Comparison of ENCODE assay signal across 27 cellular contexts in the genomic region with DNA sequence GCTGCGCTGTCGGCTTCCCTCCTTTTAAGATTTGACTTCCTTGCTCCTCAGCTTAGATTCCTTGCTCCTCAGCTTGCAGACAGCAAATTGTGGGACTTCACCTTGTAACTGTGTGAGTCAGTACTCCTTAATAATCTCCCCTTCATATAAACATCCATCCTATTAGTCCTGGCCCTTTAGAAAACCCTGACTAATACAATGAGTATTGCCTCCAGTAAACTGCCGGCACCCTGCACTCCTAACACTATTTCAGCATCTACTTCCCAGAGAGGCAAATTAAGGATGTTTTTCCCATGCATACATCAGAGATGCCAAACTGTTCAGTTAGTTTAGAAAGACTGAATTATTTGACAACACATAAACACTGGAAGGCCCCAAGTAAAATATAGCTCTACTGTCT.
A peak's percentile ranks its signal among the peaks of the same experiment; 100 is the strongest.
DNase-seq lines count a peak whose midpoint lies in the region; ATAC-seq and TF ChIP-seq lines count a peak whose summit lies in the region.
"Had no signal": no experiment of that assay in that cellular context is flagged by ENCODE, and none has a peak within 500 bp of the region (broad histone marks: within the 10 kb centered on the region; RNA-seq: fewer than 3 reads in every experiment).

No MANE protein-coding gene starts in this region.

- H3K4me1 ChIP-seq in PC-3 (ENCODE audit: insufficient read depth, low read length) = 0 out of 2 replicates have a peak, but pooled peaks cover 5% of the 10 kb centered on the region
- H3K4me1 ChIP-seq in right atrium auricular region = no peaks in the 10 kb centered on the region
- H3K4me1 ChIP-seq: psoas muscle had no signal

- H2AFZ ChIP-seq in PC-3 (ENCODE audit: low read length) = no peak overlapping the region
- H2AFZ ChIP-seq: PC-9 had no signal

- peak; percentile 37 for ATAC-seq in PC-3
- ATAC-seq: activated CD4-positive, alpha-beta T cell treated with anti-CD3 and anti-CD28 coated beads for 36 hours; psoas muscle; stimulated activated naive B cell treated with anti-CD40 and anti-IgM and Interleukin-4, amounts not matched to agents 10 μg/mL and 1 μg/mL and 100 μg/mL, for 72 hours had no signal

- intact Hi-C loops in PC-3 (cut with micrococcal nuclease) = no loop called here

- no peak overlapping the region for H3K4me2 ChIP-seq in PC-3 (ENCODE audit: low read length)
- H3K4me2 ChIP-seq: PC-9 had no signal

- H3K4me3 ChIP-seq in PC-3 (ENCODE audit: low read length) = no peak overlapping the region
- no peak overlapping the region for H3K4me3 ChIP-seq in fibroblast of mammary gland (ENCODE audit: control insufficient read depth, low read depth, low read length)
- no peak overlapping the region for H3K4me3 ChIP-seq in right atrium auricular region
- H3K4me3 ChIP-seq: PC-9, psoas muscle, skin epidermis, thoracic aorta had no signal

- H3K79me2 ChIP-seq in PC-3 (ENCODE audit: low read length) = no peaks in the 10 kb centered on the region

- H3K9me3 ChIP-seq in PC-3 (ENCODE audit: low read length) (no peaks in the 10 kb centered on the region), right atrium auricular region (no peaks in the 10 kb centered on the region)
- H3K9me3 ChIP-seq: psoas muscle, thoracic aorta had no signal

- H3K9me2 ChIP-seq in PC-3 (replicated peaks; ENCODE audit: low read length) = no peaks in the 10 kb centered on the region

- no peaks in the 10 kb centered on the region for H3K36me3 ChIP-seq in PC-3 (ENCODE audit: low read depth, low read length)
- no peaks in the 10 kb centered on the region for H3K36me3 ChIP-seq in right atrium auricular region
- H3K36me3 ChIP-seq: thoracic aorta had no signal

- peak; percentile 52 for DNase-seq in EL
- DNase-seq in PC-3 = peak; percentile 52
- peak; percentile 63 for DNase-seq in fibroblast of mammary gland (ENCODE audit: low read depth)
- no peak for DNase-seq in cerebellum (ENCODE audit: low spot score)
- DNase-seq in GM20000 (ENCODE audit: low spot score) = no peak
- no peak for DNase-seq in stimulated activated CD4-positive, alpha-beta T cell treated with anti-CD3 and anti-CD28 coated beads, Interleukin-15, amount 100 ng/mL, for 24 hours
- no peak for DNase-seq in right atrium auricular region (ENCODE audit: low spot score)
- DNase-seq: activated CD4-positive, alpha-beta T cell treated with anti-CD3 and anti-CD28 coated beads for 36 hours; activated CD8-positive, alpha-beta memory T cell treated with anti-CD3 and anti-CD28 coated beads for 24 hours; activated naive CD4-positive, alpha-beta T cell treated with Interleukin-2 at 50 U/mL for 16 hours; activated T-cell treated with anti-CD3 and anti-CD28 coated beads, Interleukin-2, amount 50 U/mL, for 24 hours; amniotic stem cell; central memory CD4-positive, alpha-beta T cell; mammary epithelial cell; NCI-H1092 treated with DMSO at 0.1 percent for 48 hours; NCI-H2029 treated with DMSO at 0.1 percent for 48 hours; NCI-H446; PC-9; psoas muscle; SHP77 treated with DMSO at 0.1 percent for 48 hours; stimulated activated CD4-positive, alpha-beta T cell treated with anti-CD3 and anti-CD28 coated beads, Interleukin-2, amount 100 ng/mL, for 48 hours; stimulated activated naive B cell treated with anti-CD40 and anti-IgM and Interleukin-4, amounts not matched to agents 10 μg/mL and 1 μg/mL and 100 μg/mL, for 72 hours; T-helper 1 cell had no signal

- no peak for TF ChIP-seq CTCF in PC-3 (conservative IDR thresholded peaks at IDR 0.05; ENCODE audit: low read depth, low read length)
- TF ChIP-seq CTCF in fibroblast of mammary gland (conservative IDR thresholded peaks at IDR 0.05; ENCODE audit: control insufficient read depth, insufficient read depth, low read depth, low read length) = no peak
- no peak for TF ChIP-seq CTCF in GM20000 (IDR thresholded peaks at IDR 0.05; ENCODE audit: extremely low read depth, missing control alignments)
- TF ChIP-seq CTCF in right atrium auricular region (IDR thresholded peaks at IDR 0.05) = no peak

- BruUV-seq in PC-3 (replicated peaks; lab: Mats Ljungman, UMichigan) = no TSS peak

- H3K27ac ChIP-seq in PC-3 (ENCODE audit: low read length) = no peak overlapping the region
- H3K27ac ChIP-seq in right atrium auricular region = no peak overlapping the region
- H3K27ac ChIP-seq: C4-2B, epithelial cell of prostate, PC-9, psoas muscle, thoracic aorta had no signal

- no peaks in the 10 kb centered on the region for H3F3A ChIP-seq in PC-3 (ENCODE audit: low read length, unreplicated experiment)

- POLR2A ChIA-PET in PC-3 (lab: Charles Lee; ENCODE audit: unreplicated experiment) = no interaction called here

- H3K9ac ChIP-seq in PC-3 (ENCODE audit: low read length) = no peak overlapping the region

- H4K20me1 ChIP-seq in PC-3 (ENCODE audit: low read length) = no peaks in the 10 kb centered on the region

- H3K27me3 ChIP-seq in PC-3 (ENCODE audit: low read length) = peaks cover 49% of the 10 kb centered on the region
- no peaks in the 10 kb centered on the region for H3K27me3 ChIP-seq in right atrium auricular region

- CTCF ChIA-PET in PC-3 (lab: Charles Lee) = no interaction called here

Comparison
In these comparisons a context has a peak if more than half of its experiments do, and no peak if none do; other contexts are left out.
1. DNase-seq: peak in EL (single experiment), PC-3 (single experiment) and fibroblast of mammary gland (single experiment); none in cerebellum (single experiment), GM20000 (single experiment), stimulated activated CD4-positive, alpha-beta T cell treated with anti-CD3 and anti-CD28 coated beads, Interleukin-15, amount 100 ng/mL, for 24 hours (single experiment) and right atrium auricular region (single experiment).